In genomic region chr6:15247214-15247749, GRCh38 we compare ENCODE assay signal across 8 cellular contexts. TPM values are rescaled to one million over a fixed set of nuclear protein-coding genes. Genes with fewer than 3 reads are reported as not detected.
A peak's percentile ranks its signal among the peaks of the same experiment; 100 is the strongest.
DNase-seq lines count a peak whose midpoint lies in the region; ATAC-seq, FAIRE-seq and TF ChIP-seq lines count a peak whose summit lies in the region.

No MANE protein-coding gene starts in this region.

- no peaks in the 10 kb centered on the region for H3K79me2 ChIP-seq in OCI-LY1 (ENCODE audit: insufficient read depth, low read length)

- H3K9me3 ChIP-seq in Caco-2, result no peaks in the 10 kb centered on the region
- no peaks in the 10 kb centered on the region for H3K9me3 ChIP-seq in OCI-LY1 (ENCODE audit: low read length)
- no peaks in the 10 kb centered on the region for H3K9me3 ChIP-seq in ovary

- peaks cover 6% of the 10 kb centered on the region; the same call in 1 of the 2 replicates for H3F3A ChIP-seq in OCI-LY1 (ENCODE audit: insufficient read depth, low read length)

- no peaks in the 10 kb centered on the region for H3K9me3 Mint-ChIP-seq in Caco-2 (ENCODE audit: unreplicated experiment)
- H3K9me3 Mint-ChIP-seq in endothelial cell (ENCODE audit: unreplicated experiment), result no peaks in the 10 kb centered on the region

- peaks cover 12% of the 10 kb centered on the region for H3K4me1 ChIP-seq in Caco-2
- peaks cover 37% of the 10 kb centered on the region for H3K4me1 ChIP-seq in OCI-LY1 (ENCODE audit: insufficient read depth, low read length, severe bottlenecking)
- H3K4me1 ChIP-seq in ovary (ENCODE audit: insufficient read depth), result peaks cover 1% of the 10 kb centered on the region

- H3K4me3 Mint-ChIP-seq in Caco-2 (ENCODE audit: unreplicated experiment) (peak overlapping the region; percentile 85), endothelial cell (ENCODE audit: unreplicated experiment) (peak overlapping the region; percentile 100)

- no peak for FAIRE-seq in RCC 7860 (lab: Jason Lieb, UNC)

- peak overlapping the region; percentile 65 for H3K27ac Mint-ChIP-seq in Caco-2 (ENCODE audit: unreplicated experiment)
- peak overlapping the region; percentile 92 for H3K27ac Mint-ChIP-seq in endothelial cell (ENCODE audit: unreplicated experiment)

- H3K27me3 Mint-ChIP-seq in Caco-2 (ENCODE audit: insufficient read depth, unreplicated experiment), result no peaks in the 10 kb centered on the region
- peaks cover 9% of the 10 kb centered on the region for H3K27me3 Mint-ChIP-seq in endothelial cell (ENCODE audit: unreplicated experiment)

- POLR2A ChIA-PET in Caco-2 (lab: Charles Lee), result interaction anchor here (0.6 kb wide), 1 partner anchor 617 kb away, joined by 9 read pairs; no protein-coding TSS in a partner anchor

- whole genome bisulfite sequencing in ovary, 3 donors, result 0 to 1% (median 1%) methylated on average over 6 of the region's 6 CpGs

- H3K4me2 ChIP-seq in OCI-LY1 (ENCODE audit: low read length), result peak overlapping the region; percentile 99

- H3K36me3 ChIP-seq in Caco-2 (ENCODE audit: control insufficient read depth, insufficient read depth, low read length), result no peaks in the 10 kb centered on the region
- H3K36me3 ChIP-seq in OCI-LY1 (ENCODE audit: insufficient read depth, low read length), result no peaks in the 10 kb centered on the region
- no peaks in the 10 kb centered on the region for H3K36me3 ChIP-seq in ovary

- H2AFZ ChIP-seq in OCI-LY1 (ENCODE audit: low read length), result no peak overlapping the region

- CTCF ChIA-PET in Caco-2 (lab: Charles Lee), result interaction anchor here (0.6 kb wide), 2 partner anchors 114 to 290 kb away, joined by 5 to 7 read pairs; no protein-coding TSS in a partner anchor

- H3K4me1 Mint-ChIP-seq in Caco-2 (ENCODE audit: low read depth, unreplicated experiment) (no peaks in the 10 kb centered on the region), endothelial cell (ENCODE audit: unreplicated experiment) (peaks cover 54% of the 10 kb centered on the region)

- TF ChIP-seq CTCF in Caco-2 (IDR thresholded peaks at IDR 0.05; ENCODE audit: insufficient read depth in 1 of 2, low read depth in 1 of 2, low read length in 1 of 2, severe bottlenecking in 1 of 2, unreplicated experiment in 1 of 2) (no peak), OCI-LY1 (IDR thresholded peaks at IDR 0.05; ENCODE audit: low read length) (no peak), endothelial cell (IDR thresholded peaks at IDR 0.05; ENCODE audit: unreplicated experiment) (no peak), ovary (IDR thresholded peaks at IDR 0.05) (no peak)

- peak overlapping the region; percentile 79 for H3K9ac ChIP-seq in OCI-LY1 (ENCODE audit: low read length)

- ATAC-seq in HG03442 (IDR thresholded peaks at IDR 0.05; ENCODE audit: unreplicated experiment) (no peak), HG03439 (IDR thresholded peaks at IDR 0.05; ENCODE audit: unreplicated experiment) (no peak)

- no peak for TF ChIP-seq EP300 in ovary (IDR thresholded peaks at IDR 0.05)

- DNase-seq in Caco-2 (no peak), endothelial cell (ENCODE audit: low spot score) (no peak), ovary (no peak), RCC 7860 (ENCODE audit: low spot score) (no peak), T1000 (lab: John Stamatoyannopoulos, UW) (no peak)

- no peak for TF ChIP-seq POLR2A in ovary (IDR thresholded peaks at IDR 0.05)

- H3K27ac ChIP-seq in OCI-LY1 (ENCODE audit: low read depth, low read length, poor library complexity, severe bottlenecking) (no peak overlapping the region), ovary (peak overlapping the region in 1 of 2 donors; percentile 93)

- H3K4me3 ChIP-seq in Caco-2 (ENCODE audit: low read depth, low read length), result peak overlapping the region; percentile 90
- H3K4me3 ChIP-seq in OCI-LY1 (ENCODE audit: low read depth, low read length, poor library complexity, severe bottlenecking), result peak overlapping the region; percentile 81
- peak overlapping the region; percentile 91 for H3K4me3 ChIP-seq in ovary

- H3K27me3 ChIP-seq in Caco-2 (replicated peaks; ENCODE audit: control insufficient read depth, insufficient read depth, low read length) (no peaks in the 10 kb centered on the region), OCI-LY1 (ENCODE audit: insufficient read depth, low read length) (0 out of 2 replicates have a peak, but pooled peaks cover 4% of the 10 kb centered on the region), ovary (no peaks in the 10 kb centered on the region)

- no peaks in the 10 kb centered on the region for H4K20me1 ChIP-seq in OCI-LY1 (ENCODE audit: insufficient read depth, low read length)

- BruUV-seq in Caco-2 (replicated peaks; lab: Mats Ljungman, UMichigan), result TSS peak; percentile 43

- H3K9me2 ChIP-seq in OCI-LY1 (ENCODE audit: low read depth, low read length), result no peaks in the 10 kb centered on the region

- intact Hi-C loops in Caco-2 (cut with micrococcal nuclease; ENCODE audit: unreplicated experiment) (loop anchor here (5.0 to 10.0 kb wide), 2 partner anchors 35 to 198 kb away; no protein-coding TSS in a partner anchor), ovary (cut with DNase I) (loop anchor here in 2 of 4 donors (5.0 to 10.0 kb wide), 3 partner anchors 248 to 1035 kb away; no protein-coding TSS in a partner anchor)

- H3K36me3 Mint-ChIP-seq in Caco-2 (ENCODE audit: insufficient read depth, unreplicated experiment), result peaks cover 38% of the 10 kb centered on the region
- H3K36me3 Mint-ChIP-seq in endothelial cell (ENCODE audit: low read depth, unreplicated experiment), result peaks cover 13% of the 10 kb centered on the region

RNA-seq across cellular contexts. Expression of gene JARID2, which starts 1.4 kb away (rescaled TPM):
- total RNA-seq in Caco-2 (2022) (17.0 and 18.3 TPM in 2 replicates), endothelial cell (ENCODE audit: unreplicated experiment) (66.1 TPM), ovary (10 to 100 TPM in 2 of 7 donors, 1 to 10 TPM in 5; 6.1 to 17.4 (median 8.7) TPM)
- 1 to 10 TPM; 4.5 to 6.9 TPM for polyA plus RNA-seq in ovary
